Comparison of ENCODE assay signal across 29 cellular contexts in the genomic region with DNA sequence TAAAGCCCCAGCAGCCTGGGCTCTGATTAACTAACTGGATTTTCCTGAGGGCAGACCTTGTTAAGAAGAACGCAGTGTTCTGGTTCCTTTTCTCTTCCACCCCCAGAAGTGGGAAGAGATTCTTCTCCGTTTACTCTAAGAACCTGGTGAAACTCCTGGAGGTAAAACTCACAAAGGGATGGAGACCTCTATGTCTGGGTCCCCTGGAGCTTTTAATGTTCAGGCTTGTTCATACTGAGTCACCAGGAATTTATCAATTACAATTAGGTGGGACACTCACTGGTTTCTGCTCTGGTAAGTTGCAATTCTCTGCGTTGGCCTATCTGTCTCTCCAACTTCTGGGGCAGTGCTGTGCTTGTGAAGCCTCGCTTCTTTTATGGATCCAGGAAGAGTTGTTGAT.
"Had no signal": no experiment of that assay in that cellular context is flagged by ENCODE, and none has a peak within 500 bp of the region (broad histone marks: within the 10 kb centered on the region; RNA-seq: fewer than 3 reads in every experiment).

No MANE protein-coding gene starts in this region.

- H3K4me3 Mint-ChIP-seq: activated CD4-positive, alpha-beta memory T cell treated with anti-CD3 and anti-CD28 coated beads, Interleukin-2, amount 10 ng/mL, durations not matched to agents 7 days and 5 days; activated naive CD8-positive, alpha-beta T cell treated with anti-CD3 and anti-CD28 coated beads, Interleukin-2, amount 50 U/mL, for 24 hours; activated T-cell treated with anti-CD3 and anti-CD28 coated beads, Interleukin-2, amount 50 U/mL, for 72 hours; central memory CD8-positive, alpha-beta T cell; effector memory CD8-positive, alpha-beta T cell; mesothelial cell of epicardium; natural killer cell; stimulated activated naive CD8-positive, alpha-beta T cell treated with anti-CD3 and anti-CD28 coated beads, Interleukin-15, amount 100 ng/mL, for 72 hours; T-cell; T-helper 2 cell treated with Interferon-gamma antibody and Interleukin-4, amounts not matched to agents 5 μg/mL and 100 μg/mL, for 36 hours; WTC11 had no signal

- H3K27me3 ChIP-seq: colonic mucosa, dorsolateral prefrontal cortex, esophagus muscularis mucosa, gastrocnemius medialis, ovary, right atrium auricular region, tibial artery had no signal

- H3K27me3 Mint-ChIP-seq: activated CD4-positive, alpha-beta memory T cell treated with anti-CD3 and anti-CD28 coated beads, Interleukin-2, amount 10 ng/mL, durations not matched to agents 7 days and 5 days; activated naive CD8-positive, alpha-beta T cell treated with anti-CD3 and anti-CD28 coated beads, Interleukin-2, amount 50 U/mL, for 24 hours; stimulated activated naive CD8-positive, alpha-beta T cell treated with anti-CD3 and anti-CD28 coated beads, Interleukin-15, amount 100 ng/mL, for 72 hours had no signal

- DNase-seq: activated CD4-positive, alpha-beta memory T cell treated with anti-CD3 and anti-CD28 coated beads, Interleukin-2, amount 10 ng/mL, durations not matched to agents 7 days and 5 days; activated CD4-positive, alpha-beta T cell treated with anti-CD3 and anti-CD28 coated beads for 4 hours; activated effector memory CD4-positive, alpha-beta T cell treated with Interleukin-2 at 50 U/mL for 16 hours; activated naive CD4-positive, alpha-beta T cell treated with anti-CD3 and anti-CD28 coated beads, Interleukin-2, amount 50 U/mL, for 16 hours; activated naive CD8-positive, alpha-beta T cell treated with anti-CD3 and anti-CD28 coated beads, Interleukin-2, amount 50 U/mL, for 24 hours; activated T-cell treated with anti-CD3 and anti-CD28 coated beads, Interleukin-2, amount 50 U/mL, for 72 hours; colonic mucosa; dorsolateral prefrontal cortex; effector memory CD8-positive, alpha-beta T cell; gastrocnemius medialis; head of caudate nucleus; islet precursor cell; lower lobe of right lung; natural killer cell; ovary; stimulated activated CD4-positive, alpha-beta T cell treated with anti-CD3 and anti-CD28 coated beads, Interleukin-1b, Interleukin-23, amount 100 ng/mL, for 48 hours; stimulated activated naive CD8-positive, alpha-beta T cell treated with anti-CD3 and anti-CD28 coated beads, Interleukin-15, amount 100 ng/mL, for 72 hours; T-cell; tibial artery had no signal

- H3K36me3 ChIP-seq: colonic mucosa, esophagus muscularis mucosa, gastrocnemius medialis, lower lobe of right lung, ovary, prostate gland, right atrium auricular region, tibial artery had no signal

- ATAC-seq: activated naive CD8-positive, alpha-beta T cell treated with anti-CD3 and anti-CD28 coated beads, Interleukin-2, amount 50 U/mL, for 24 hours; activated T-cell treated with anti-CD3 and anti-CD28 coated beads, Interleukin-2, amount 50 U/mL, for 72 hours; effector memory CD8-positive, alpha-beta T cell; gastrocnemius medialis; left lobe of liver; lower lobe of right lung; natural killer cell; SK-N-SH treated with all-trans-retinoic acid at 6 μM for 48 hours; stimulated activated naive CD8-positive, alpha-beta T cell treated with anti-CD3 and anti-CD28 coated beads, Interleukin-15, amount 100 ng/mL, for 72 hours; T-cell; WTC11 had no signal

- H3K9me3 ChIP-seq: colonic mucosa, gastrocnemius medialis, lower lobe of right lung, ovary, prostate gland, right atrium auricular region, tibial artery had no signal

- H3K4me3 ChIP-seq: colonic mucosa, dorsolateral prefrontal cortex, esophagus muscularis mucosa, gastrocnemius medialis, lower lobe of right lung, ovary, prostate gland, right atrium auricular region, skin epidermis, tibial artery had no signal

- H3K4me1 Mint-ChIP-seq: activated CD4-positive, alpha-beta memory T cell treated with anti-CD3 and anti-CD28 coated beads, Interleukin-2, amount 10 ng/mL, durations not matched to agents 7 days and 5 days; activated naive CD8-positive, alpha-beta T cell treated with anti-CD3 and anti-CD28 coated beads, Interleukin-2, amount 50 U/mL, for 24 hours; central memory CD8-positive, alpha-beta T cell; mesothelial cell of epicardium; natural killer cell; stimulated activated naive CD8-positive, alpha-beta T cell treated with anti-CD3 and anti-CD28 coated beads, Interleukin-15, amount 100 ng/mL, for 72 hours; T-cell; WTC11 had no signal

- H3K36me3 Mint-ChIP-seq: mesothelial cell of epicardium, natural killer cell, T-cell, WTC11 had no signal

- H3K27ac Mint-ChIP-seq: activated CD4-positive, alpha-beta memory T cell treated with anti-CD3 and anti-CD28 coated beads, Interleukin-2, amount 10 ng/mL, durations not matched to agents 7 days and 5 days; activated naive CD8-positive, alpha-beta T cell treated with anti-CD3 and anti-CD28 coated beads, Interleukin-2, amount 50 U/mL, for 24 hours; activated T-cell treated with anti-CD3 and anti-CD28 coated beads, Interleukin-2, amount 50 U/mL, for 72 hours; effector memory CD8-positive, alpha-beta T cell; mesothelial cell of epicardium; natural killer cell; stimulated activated naive CD8-positive, alpha-beta T cell treated with anti-CD3 and anti-CD28 coated beads, Interleukin-15, amount 100 ng/mL, for 72 hours; T-cell; T-helper 2 cell treated with Interferon-gamma antibody and Interleukin-4, amounts not matched to agents 5 μg/mL and 100 μg/mL, for 36 hours had no signal

- H3K9me3 Mint-ChIP-seq: activated naive CD8-positive, alpha-beta T cell treated with anti-CD3 and anti-CD28 coated beads, Interleukin-2, amount 50 U/mL, for 24 hours; central memory CD8-positive, alpha-beta T cell; natural killer cell had no signal

- H3K27ac ChIP-seq: colonic mucosa, dorsolateral prefrontal cortex, esophagus muscularis mucosa, gastrocnemius medialis, lower lobe of right lung, ovary, prostate gland, right atrium auricular region, skin epidermis, tibial artery had no signal

- H3K4me1 ChIP-seq: colonic mucosa, esophagus muscularis mucosa, gastrocnemius medialis, lower lobe of right lung, prostate gland, right atrium auricular region, tibial artery had no signal
